In genomic region chr17:4162775-4163498, GRCh38 we compare ENCODE assay signal across 11 cellular contexts. TPM values are rescaled to one million over a fixed set of nuclear protein-coding genes. Genes with fewer than 3 reads are reported as not detected.
A peak's percentile ranks its signal among the peaks of the same experiment; 100 is the strongest.
DNase-seq lines count a peak whose midpoint lies in the region; ATAC-seq, FAIRE-seq and TF ChIP-seq lines count a peak whose summit lies in the region.
"Had no signal": no experiment of that assay in that cellular context is flagged by ENCODE, and none has a peak within 500 bp of the region (broad histone marks: within the 10 kb centered on the region; RNA-seq: fewer than 3 reads in every experiment).

No MANE protein-coding gene starts in this region.

- no peaks in the 10 kb centered on the region for H3K9me3 ChIP-seq in SJSA1 (replicated peaks)
- H3K9me3 ChIP-seq: ovary had no signal

- no peaks in the 10 kb centered on the region for H3K27me3 ChIP-seq in SJSA1 (replicated peaks)
- H3K27me3 ChIP-seq: ovary had no signal

- peaks cover 28% of the 10 kb centered on the region for H3K36me3 ChIP-seq in SJSA1
- H3K36me3 ChIP-seq: ovary had no signal

- peak; percentile 67 for FAIRE-seq in HTR-8/SVneo (lab: Jason Lieb, UNC)
- FAIRE-seq: H1 had no signal

- intact Hi-C loops in left ventricle myocardium superior (cut with micrococcal nuclease): no loop called here

- peaks cover 67% of the 10 kb centered on the region for H3K36me3 Mint-ChIP-seq in stimulated activated effector memory CD8-positive, alpha-beta T cell treated with anti-CD3 and anti-CD28 coated beads, Interleukin-12 subunit alpha, Interleukin-12 subunit beta, amount 100 ng/mL, for 72 hours

- no peak overlapping the region for H3K4me3 ChIP-seq in SJSA1
- H3K4me3 ChIP-seq: ovary had no signal

- ATAC-seq in left ventricle myocardium superior (peak; percentile 70), HG02623 (IDR thresholded peaks at IDR 0.05; ENCODE audit: unreplicated experiment) (no peak), SK-N-SH treated with all-trans-retinoic acid at 6 μM for 48 hours (no peak)
- no peak for ATAC-seq in stimulated activated effector memory CD8-positive, alpha-beta T cell treated with anti-CD3 and anti-CD28 coated beads, Interleukin-12 subunit alpha, Interleukin-12 subunit beta, amount 100 ng/mL, for 72 hours
- ATAC-seq: T-cell had no signal

- H3K27ac Mint-ChIP-seq in stimulated activated effector memory CD8-positive, alpha-beta T cell treated with anti-CD3 and anti-CD28 coated beads, Interleukin-12 subunit alpha, Interleukin-12 subunit beta, amount 100 ng/mL, for 72 hours: peak overlapping the region; percentile 58
- H3K27ac Mint-ChIP-seq: activated naive CD4-positive, alpha-beta T cell treated with anti-CD3 and anti-CD28 coated beads, Interleukin-2, amount 50 U/mL, for 24 hours had no signal

- 0 out of 2 replicates have a peak overlapping the region, but pooled peaks have one; percentile 5 for H3K27ac ChIP-seq in SJSA1

- H3K4me3 Mint-ChIP-seq in stimulated activated effector memory CD8-positive, alpha-beta T cell treated with anti-CD3 and anti-CD28 coated beads, Interleukin-12 subunit alpha, Interleukin-12 subunit beta, amount 100 ng/mL, for 72 hours: no peak overlapping the region
- H3K4me3 Mint-ChIP-seq: activated naive CD4-positive, alpha-beta T cell treated with anti-CD3 and anti-CD28 coated beads, Interleukin-2, amount 50 U/mL, for 24 hours; T-cell had no signal

- H3K4me1 Mint-ChIP-seq in stimulated activated effector memory CD8-positive, alpha-beta T cell treated with anti-CD3 and anti-CD28 coated beads, Interleukin-12 subunit alpha, Interleukin-12 subunit beta, amount 100 ng/mL, for 72 hours: peaks cover 8% of the 10 kb centered on the region

- peaks cover 28% of the 10 kb centered on the region for H3K4me1 ChIP-seq in SJSA1 (replicated peaks)

- H3K9me3 Mint-ChIP-seq in stimulated activated effector memory CD8-positive, alpha-beta T cell treated with anti-CD3 and anti-CD28 coated beads, Interleukin-12 subunit alpha, Interleukin-12 subunit beta, amount 100 ng/mL, for 72 hours: no peaks in the 10 kb centered on the region
- H3K9me3 Mint-ChIP-seq: activated naive CD4-positive, alpha-beta T cell treated with anti-CD3 and anti-CD28 coated beads, Interleukin-2, amount 50 U/mL, for 24 hours; T-cell had no signal

- DNase-seq in HTR-8/SVneo (ENCODE audit: insufficient read length, low spot score) (no peak), SJSA1 (ENCODE audit: low read depth in 1 of 2, low spot score in 2 of 2) (peak in 1 of 2 experiments; percentile 10), left ventricle myocardium superior (peak; percentile 45), AG20443 (ENCODE audit: low spot score) (no peak)
- DNase-seq in stimulated activated effector memory CD8-positive, alpha-beta T cell treated with anti-CD3 and anti-CD28 coated beads, Interleukin-12 subunit alpha, Interleukin-12 subunit beta, amount 100 ng/mL, for 72 hours (ENCODE audit: low spot score in 2 of 2): no peak
- DNase-seq: ovary, T-cell had no signal

TF ChIP-seq in SK-N-SH treated with all-trans-retinoic acid at 6 μM for 48 hours, 23 proteins besides CTCF, POLR2A, EP300 and RAD21:
- no peak for TF ChIP-seq PATZ1 (CRISPR knock-in tag; IDR thresholded peaks at IDR 0.05; ENCODE audit: borderline replicate concordance)
- no peak for TF ChIP-seq ZNF565 (CRISPR knock-in tag; conservative IDR thresholded peaks at IDR 0.05; ENCODE audit: low read depth)
- TF ChIP-seq BACH2 (CRISPR knock-in tag; IDR thresholded peaks at IDR 0.05; ENCODE audit: borderline replicate concordance): no peak
- TF ChIP-seq POU6F1 (CRISPR knock-in tag; IDR thresholded peaks at IDR 0.05; ENCODE audit: borderline replicate concordance, low read depth): no peak
- no peak for TF ChIP-seq CREB5 (CRISPR knock-in tag; IDR thresholded peaks at IDR 0.05; ENCODE audit: low read depth)
- TF ChIP-seq CSRNP3 (CRISPR knock-in tag; IDR thresholded peaks at IDR 0.05): no peak
- TF ChIP-seq ZFP3 (CRISPR knock-in tag; IDR thresholded peaks at IDR 0.05): no peak
- no peak for TF ChIP-seq TOX (CRISPR knock-in tag; IDR thresholded peaks at IDR 0.05; ENCODE audit: borderline replicate concordance)
- no peak for TF ChIP-seq TSHZ2 (CRISPR knock-in tag; IDR thresholded peaks at IDR 0.05)
- no peak for TF ChIP-seq PPARA (CRISPR knock-in tag; IDR thresholded peaks at IDR 0.05; ENCODE audit: borderline replicate concordance)
TF ChIP-seq in SK-N-SH treated with all-trans-retinoic acid at 6 μM for 48 hours: peak in this region for 0.

RNA-seq across cellular contexts. Expression of gene CYB5D2, which starts 19.9 kb away (rescaled TPM):
- 13.6 and 17.4 TPM in 2 replicates for total RNA-seq in SJSA1 (2014; rRNA removed; shearing (Covaris generic))
- total RNA-seq in left ventricle myocardium superior: 6.8 TPM

RNA-seq across cellular contexts. Expression of gene ZZEF1, which starts 20.1 kb away (rescaled TPM):
- 18.4 and 18.7 TPM in 2 replicates for total RNA-seq in SJSA1 (2014; rRNA removed; shearing (Covaris generic))
- total RNA-seq in left ventricle myocardium superior: 33.5 TPM
